In genomic region chr3:143016321-143016972, GRCh38 we compare ENCODE assay signal across 9 cellular contexts. TPM values are rescaled to one million over a fixed set of nuclear protein-coding genes. Genes with fewer than 3 reads are reported as not detected.
DNase-seq lines count a peak whose midpoint lies in the region; ATAC-seq and TF ChIP-seq lines count a peak whose summit lies in the region.
"Had no signal": no experiment of that assay in that cellular context is flagged by ENCODE, and none has a peak within 500 bp of the region (broad histone marks: within the 10 kb centered on the region; RNA-seq: fewer than 3 reads in every experiment).

No MANE protein-coding gene starts in this region.

- no peak overlapping the region for H3K4me3 Mint-ChIP-seq in activated T-helper 2 cell treated with anti-CD3 and anti-CD28 coated beads, Interferon-gamma antibody, Interleukin-2, Interleukin-4, amounts not matched to agents 10 μg/mL and 5 μg/mL and 100 μg/mL, durations not matched to agents 14 hours and 24 hours and 36 hours (ENCODE audit: low read depth)

- no peaks in the 10 kb centered on the region for H3F3A ChIP-seq in GM23248 (ENCODE audit: insufficient read depth)

- TF ChIP-seq CTCF in AG09309 (IDR thresholded peaks at IDR 0.05; ENCODE audit: control insufficient read depth, insufficient read depth, low read depth, low read length, missing control alignments) = peak; percentile 23
- peak; percentile 39 for TF ChIP-seq CTCF in kidney epithelial cell (IDR thresholded peaks at IDR 0.05; ENCODE audit: insufficient read depth, low read length, poor library complexity, severe bottlenecking)

- no peaks in the 10 kb centered on the region for H3K9me3 ChIP-seq in GM23248 (ENCODE audit: low read depth)

- H3K4me3 ChIP-seq in AG09309 (ENCODE audit: control insufficient read depth, low read depth, low read length) = no peak overlapping the region
- H3K4me3 ChIP-seq in GM23248 = no peak overlapping the region
- H3K4me3 ChIP-seq in kidney epithelial cell (ENCODE audit: low read depth, low read length) = no peak overlapping the region

- no peak overlapping the region for H2AFZ ChIP-seq in GM23248

- peaks cover 87% of the 10 kb centered on the region for H3K79me2 ChIP-seq in GM23248 (ENCODE audit: insufficient read depth)

- ATAC-seq in sciatic nerve = no peak

- intact Hi-C loops in sciatic nerve (cut with DNase I) = no loop called here
- intact Hi-C loops in activated T-helper 2 cell treated with anti-CD3 and anti-CD28 coated beads, Interferon-gamma antibody, Interleukin-2, Interleukin-4, amounts not matched to agents 10 μg/mL and 5 μg/mL and 100 μg/mL, durations not matched to agents 14 hours and 24 hours and 36 hours (cut with micrococcal nuclease) = no loop called here

- no peak overlapping the region for H3K27ac Mint-ChIP-seq in activated T-helper 2 cell treated with anti-CD3 and anti-CD28 coated beads, Interferon-gamma antibody, Interleukin-2, Interleukin-4, amounts not matched to agents 10 μg/mL and 5 μg/mL and 100 μg/mL, durations not matched to agents 14 hours and 24 hours and 36 hours

- peaks cover 64% of the 10 kb centered on the region for H3K36me3 Mint-ChIP-seq in activated T-helper 2 cell treated with anti-CD3 and anti-CD28 coated beads, Interferon-gamma antibody, Interleukin-2, Interleukin-4, amounts not matched to agents 10 μg/mL and 5 μg/mL and 100 μg/mL, durations not matched to agents 14 hours and 24 hours and 36 hours (ENCODE audit: low read depth)

- H3K27me3 ChIP-seq in GM23248 (replicated peaks; ENCODE audit: insufficient read depth) (no peaks in the 10 kb centered on the region), kidney epithelial cell (ENCODE audit: control insufficient read depth, insufficient read depth, low read length) (no peaks in the 10 kb centered on the region)

- 67 to 69% methylated on average over 3 of the region's 3 CpGs for WGBS in GM23248 (ENCODE audit: low coverage in 1 of 2, low lambda C conversion rate in 2 of 2, missing lambda C conversion rate in 2 of 2), 2 experiments

- H4K20me1 ChIP-seq in GM23248 (ENCODE audit: insufficient read depth) = peaks cover 10% of the 10 kb centered on the region; the same call in 1 of the 2 replicates

- H3K9me2 ChIP-seq in GM23248 (ENCODE audit: insufficient read depth) = no peaks in the 10 kb centered on the region

- H3K9ac ChIP-seq in GM23248 = no peak overlapping the region

- H3K4me1 Mint-ChIP-seq in activated T-helper 2 cell treated with anti-CD3 and anti-CD28 coated beads, Interferon-gamma antibody, Interleukin-2, Interleukin-4, amounts not matched to agents 10 μg/mL and 5 μg/mL and 100 μg/mL, durations not matched to agents 14 hours and 24 hours and 36 hours (ENCODE audit: low read depth) = peaks cover 22% of the 10 kb centered on the region

- in situ Hi-C loops in GM23248 (cut with MboI) (no loop called here), SK-MEL-5 (cut with HindIII; ENCODE audit: low pct_unique_long_range_greater_than_20kb, low sequenced_read_pairs) (no loop called here)

- peaks cover 52% of the 10 kb centered on the region for H3K36me3 ChIP-seq in GM23248 (ENCODE audit: low read depth)
- no peaks in the 10 kb centered on the region for H3K36me3 ChIP-seq in kidney epithelial cell (ENCODE audit: control insufficient read depth, insufficient read depth, low read length)

- H3K27ac ChIP-seq in GM23248 = no peak overlapping the region

- no peak overlapping the region for H3K4me2 ChIP-seq in GM23248 (ENCODE audit: unreplicated experiment)

- DNase-seq in AG09309 (ENCODE audit: low read depth) (no peak), GM23248 (peak; percentile 36), SK-MEL-5 (ENCODE audit: low read depth, low spot score) (peak; percentile 43), kidney epithelial cell (ENCODE audit: low read depth) (no peak), sciatic nerve (ENCODE audit: low spot score) (no peak), NCI-H345 (lab: John Stamatoyannopoulos, UW) (no peak), SKM-1 (lab: John Stamatoyannopoulos, UW; ENCODE audit: unreplicated experiment) (no peak)
- no peak for DNase-seq in activated T-helper 2 cell treated with anti-CD3 and anti-CD28 coated beads, Interferon-gamma antibody, Interleukin-2, Interleukin-4, amounts not matched to agents 10 μg/mL and 5 μg/mL and 100 μg/mL, durations not matched to agents 14 hours and 24 hours and 36 hours (ENCODE audit: low spot score)

- no peaks in the 10 kb centered on the region for H3K9me3 Mint-ChIP-seq in activated T-helper 2 cell treated with anti-CD3 and anti-CD28 coated beads, Interferon-gamma antibody, Interleukin-2, Interleukin-4, amounts not matched to agents 10 μg/mL and 5 μg/mL and 100 μg/mL, durations not matched to agents 14 hours and 24 hours and 36 hours

- no peaks in the 10 kb centered on the region for H3K4me1 ChIP-seq in GM23248 (ENCODE audit: insufficient read depth)

- no peaks in the 10 kb centered on the region for H3K27me3 Mint-ChIP-seq in activated T-helper 2 cell treated with anti-CD3 and anti-CD28 coated beads, Interferon-gamma antibody, Interleukin-2, Interleukin-4, amounts not matched to agents 10 μg/mL and 5 μg/mL and 100 μg/mL, durations not matched to agents 14 hours and 24 hours and 36 hours (ENCODE audit: low read depth)

RNA-seq across cellular contexts. Expression of gene U2SURP, which starts 15.1 kb away (rescaled TPM):
- 40.2 and 48.1 TPM in 2 replicates for total RNA-seq in GM23248 (2014; rRNA removed; shearing (Covaris generic))
- 66.1 and 67.2 TPM in 2 replicates for polyA plus RNA-seq in GM23248 (2016; fragmentation: Nextera tagmentation; extraction: Ambion mirVana)
- total RNA-seq in SK-MEL-5 (2014; rRNA removed; shearing (Covaris generic)) = 116 and 120 TPM in 2 replicates
- 45.6 and 66.1 TPM in 2 replicates for polyA plus RNA-seq in SK-MEL-5 (2015; cell fraction: cytosol; rRNA removed)
- 318 and 341 TPM in 2 replicates for polyA plus RNA-seq in SK-MEL-5 (2015; cell fraction: nucleus; rRNA removed)
- total RNA-seq in kidney epithelial cell = 56.1 and 60.6 TPM in 2 replicates
- total RNA-seq in sciatic nerve = 125 TPM
- 176 TPM in 2 replicates for total RNA-seq in activated T-helper 2 cell treated with anti-CD3 and anti-CD28 coated beads, Interferon-gamma antibody, Interleukin-2, Interleukin-4, amounts not matched to agents 10 μg/mL and 5 μg/mL and 100 μg/mL, durations not matched to agents 14 hours and 24 hours and 36 hours

RNA-seq across cellular contexts. Expression of gene PAQR9, which starts 53.0 kb away (rescaled TPM):
- not detected in 2 replicates for total RNA-seq in GM23248 (2014; rRNA removed; shearing (Covaris generic))
- not detected in 2 replicates for polyA plus RNA-seq in GM23248 (2016; fragmentation: Nextera tagmentation; extraction: Ambion mirVana)
- 0.05 and 0.08 TPM in 2 replicates for total RNA-seq in SK-MEL-5 (2014; rRNA removed; shearing (Covaris generic))
- polyA plus RNA-seq in SK-MEL-5 (2015; cell fraction: cytosol; rRNA removed) = 0.54 and 1.2 TPM in 2 replicates
- polyA plus RNA-seq in SK-MEL-5 (2015; cell fraction: nucleus; rRNA removed) = 0.24 and 0.97 TPM in 2 replicates
- 0.08 and 0.48 TPM in 2 replicates for total RNA-seq in kidney epithelial cell
- total RNA-seq in sciatic nerve = 0.13 TPM
- total RNA-seq in activated T-helper 2 cell treated with anti-CD3 and anti-CD28 coated beads, Interferon-gamma antibody, Interleukin-2, Interleukin-4, amounts not matched to agents 10 μg/mL and 5 μg/mL and 100 μg/mL, durations not matched to agents 14 hours and 24 hours and 36 hours = not detected in 2 replicates
- total RNA-seq: subcutaneous adipose tissue had no signal

Comparison
In these comparisons a context has a peak if more than half of its experiments do, and no peak if none do; other contexts are left out.
1. DNase-seq: peak in GM23248 (single experiment) and SK-MEL-5 (single experiment); none in AG09309 (single experiment), kidney epithelial cell (single experiment), sciatic nerve (single experiment), NCI-H345 (single experiment), SKM-1 (single experiment) and activated T-helper 2 cell treated with anti-CD3 and anti-CD28 coated beads, Interferon-gamma antibody, Interleukin-2, Interleukin-4, amounts not matched to agents 10 μg/mL and 5 μg/mL and 100 μg/mL, durations not matched to agents 14 hours and 24 hours and 36 hours (single experiment).